ENCODE assay signal across 9 cellular contexts in the genomic region with DNA sequence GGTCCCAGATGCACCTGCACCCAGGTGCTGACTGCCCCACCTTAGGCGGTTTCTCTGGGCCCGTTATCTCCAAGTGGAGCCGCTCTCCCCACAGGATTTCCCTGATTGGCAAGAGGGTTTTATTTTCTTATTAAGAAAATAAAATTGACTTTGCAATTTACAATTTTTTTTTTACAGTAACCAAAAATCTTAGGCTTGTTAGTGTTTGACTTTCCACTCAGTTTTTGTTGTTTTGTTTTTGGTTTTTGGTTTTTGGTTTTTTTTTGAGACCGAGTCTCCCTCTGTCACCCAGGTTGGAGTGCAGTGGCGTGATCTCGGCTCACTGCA. TPM values are rescaled to one million over a fixed set of nuclear protein-coding genes. Genes with fewer than 3 reads are reported as not detected.
A peak's percentile ranks its signal among the peaks of the same experiment; 100 is the strongest.
DNase-seq lines count a peak whose midpoint lies in the region; ATAC-seq, FAIRE-seq and TF ChIP-seq lines count a peak whose summit lies in the region.
"Had no signal": no experiment of that assay in that cellular context is flagged by ENCODE, and none has a peak within 500 bp of the region (broad histone marks: within the 10 kb centered on the region; RNA-seq: fewer than 3 reads in every experiment).

No MANE protein-coding gene starts in this region.

- no peak for ATAC-seq in CD4-positive, CD25-positive, alpha-beta regulatory T cell (ENCODE audit: low read depth in 2 of 2)
- ATAC-seq in RWPE2 (ENCODE audit: low read depth) = no peak
- no peak for ATAC-seq in pancreas
- ATAC-seq in HG02610 (IDR thresholded peaks at IDR 0.05; ENCODE audit: unreplicated experiment) = no peak
- no peak for ATAC-seq in HG02852 (IDR thresholded peaks at IDR 0.05; ENCODE audit: unreplicated experiment)

- no peaks in the 10 kb centered on the region for H3K27me3 ChIP-seq in CD4-positive, CD25-positive, alpha-beta regulatory T cell (ENCODE audit: control insufficient read depth, insufficient read depth, low read length)
- H3K27me3 ChIP-seq in RWPE2 (ENCODE audit: insufficient read depth, poor library complexity, severe bottlenecking) (peaks cover 12% of the 10 kb centered on the region), pancreas (no peaks in the 10 kb centered on the region)

- H3K36me3 Mint-ChIP-seq in CD4-positive, CD25-positive, alpha-beta regulatory T cell = peaks cover 9% of the 10 kb centered on the region

- H3K4me3 ChIP-seq in CD4-positive, CD25-positive, alpha-beta regulatory T cell (ENCODE audit: low read depth, low read length) = peak overlapping the region; percentile 67
- H3K4me3 ChIP-seq in RWPE2 (ENCODE audit: severe bottlenecking) = peak overlapping the region; percentile 52
- peak overlapping the region; percentile 53 for H3K4me3 ChIP-seq in epithelial cell of esophagus (ENCODE audit: low read length)
- peak overlapping the region; percentile 80 to 95 (median 84) for H3K4me3 ChIP-seq in pancreas

- H3K27me3 Mint-ChIP-seq in CD4-positive, CD25-positive, alpha-beta regulatory T cell = peaks cover 13% of the 10 kb centered on the region

- H3K4me1 Mint-ChIP-seq in CD4-positive, CD25-positive, alpha-beta regulatory T cell = peaks cover 5 to 43% (median 17%) of the 10 kb centered on the region in 4 donors

- FAIRE-seq in pancreas (lab: Jason Lieb, UNC) = no peak

- intact Hi-C loops in pancreas (cut with DNase I) = no loop called here

- TF ChIP-seq CTCF in RWPE2 (IDR thresholded peaks at IDR 0.05; ENCODE audit: poor library complexity, severe bottlenecking) (no peak), epithelial cell of esophagus (IDR thresholded peaks at IDR 0.05; ENCODE audit: insufficient read depth, low read depth, low read length, missing control alignments) (no peak), pancreas (IDR thresholded peaks at IDR 0.05) (no peak)

- peaks cover 5% of the 10 kb centered on the region for H3K36me3 ChIP-seq in CD4-positive, CD25-positive, alpha-beta regulatory T cell (ENCODE audit: control insufficient read depth, insufficient read depth, low read length)
- H3K36me3 ChIP-seq in RWPE2 (ENCODE audit: low read depth) = peaks cover 11% of the 10 kb centered on the region
- no peaks in the 10 kb centered on the region for H3K36me3 ChIP-seq in pancreas

- no peaks in the 10 kb centered on the region for H3K9me3 Mint-ChIP-seq in CD4-positive, CD25-positive, alpha-beta regulatory T cell

- no peak for DNase-seq in CD4-positive, CD25-positive, alpha-beta regulatory T cell
- no peak for DNase-seq in RWPE2 (ENCODE audit: low spot score)
- DNase-seq in epithelial cell of esophagus (ENCODE audit: low read depth) = no peak
- DNase-seq in pancreas = no peak
- DNase-seq in NCI-H1092 treated with DMSO at 0.1 percent for 48 hours (lab: John Stamatoyannopoulos, UW) = no peak
- DNase-seq in mucosa of gallbladder (ENCODE audit: low spot score) = no peak

- H3K27ac Mint-ChIP-seq in CD4-positive, CD25-positive, alpha-beta regulatory T cell = peak overlapping the region; percentile 56 to 84 (median 69)

- WGBS in pancreas, 2 donors = 27 to 29% methylated on average over 6 of the region's 6 CpGs

- peaks cover 18% of the 10 kb centered on the region for H3K4me1 ChIP-seq in CD4-positive, CD25-positive, alpha-beta regulatory T cell (ENCODE audit: control insufficient read depth, insufficient read depth, low read length, poor library complexity, severe bottlenecking)
- H3K4me1 ChIP-seq in RWPE2 (ENCODE audit: insufficient read depth, poor library complexity, severe bottlenecking) = no peaks in the 10 kb centered on the region
- H3K4me1 ChIP-seq in pancreas = peaks cover 0 to 6% (median 0%) of the 10 kb centered on the region in 3 donors

- H3K4me3 Mint-ChIP-seq in CD4-positive, CD25-positive, alpha-beta regulatory T cell = peak overlapping the region; percentile 52 to 86 (median 80)

- no peak overlapping the region for H3K27ac ChIP-seq in CD4-positive, CD25-positive, alpha-beta regulatory T cell (ENCODE audit: insufficient read depth, low read length, poor library complexity, severe bottlenecking)
- H3K27ac ChIP-seq in RWPE2 (ENCODE audit: poor library complexity, severe bottlenecking) (no peak overlapping the region), pancreas (no peak overlapping the region)

- no peaks in the 10 kb centered on the region for H3K9me3 ChIP-seq in CD4-positive, CD25-positive, alpha-beta regulatory T cell (ENCODE audit: control insufficient read depth in 2 of 2, low read length in 2 of 2)
- H3K9me3 ChIP-seq in RWPE2 (ENCODE audit: severe bottlenecking) (no peaks in the 10 kb centered on the region), pancreas (no peaks in the 10 kb centered on the region)

RNA-seq across cellular contexts. Expression of a gene that starts 4.8 kb away (rescaled TPM):
- not detected for total RNA-seq in CD4-positive, CD25-positive, alpha-beta regulatory T cell
- polyA plus RNA-seq in CD4-positive, CD25-positive, alpha-beta regulatory T cell = not detected
- total RNA-seq in pancreas = under 1 TPM in 1 of 6 donors, not detected in 5; 0.04 TPM
- polyA plus RNA-seq in pancreas = not detected
- not detected for total RNA-seq in mucosa of gallbladder
- total RNA-seq: T-helper 1 cell treated with Interleukin-12 subunit alpha and Interleukin-12 subunit beta and Interleukin-4 antibody, amounts not matched to agents 30 ng/mL and 1 ng/mL, for 36 hours had no signal

RNA-seq across cellular contexts. Expression of a gene that starts 25.1 kb away (rescaled TPM):
- total RNA-seq in CD4-positive, CD25-positive, alpha-beta regulatory T cell = 0.81 TPM
- polyA plus RNA-seq in CD4-positive, CD25-positive, alpha-beta regulatory T cell = 1 to 10 TPM in 1 of 4 donors, under 1 TPM in 3; 0.62 to 1.2 (median 0.79) TPM
- total RNA-seq in pancreas (1 to 10 TPM; 3.1 to 6.8 (median 5.8) TPM), mucosa of gallbladder (5.9 TPM)
- polyA plus RNA-seq in pancreas = 10 to 100 TPM; 10.3 to 15.1 TPM
- total RNA-seq: T-helper 1 cell treated with Interleukin-12 subunit alpha and Interleukin-12 subunit beta and Interleukin-4 antibody, amounts not matched to agents 30 ng/mL and 1 ng/mL, for 36 hours had no signal

RNA-seq across cellular contexts. Expression of a gene that starts 48.8 kb away (rescaled TPM):
- 33.9 TPM for total RNA-seq in CD4-positive, CD25-positive, alpha-beta regulatory T cell
- 10 to 100 TPM; 22.0 to 32.5 (median 25.7) TPM for polyA plus RNA-seq in CD4-positive, CD25-positive, alpha-beta regulatory T cell
- total RNA-seq in pancreas = 10 to 100 TPM; 21.1 to 34.3 (median 27.5) TPM
- polyA plus RNA-seq in pancreas = 10 to 100 TPM; 15.7 to 24.6 TPM
- 43.2 TPM for total RNA-seq in mucosa of gallbladder
